37 cellular contexts compared by ENCODE assay signal in genomic region chr18:63637703-63638102, GRCh38. TPM values are rescaled to one million over a fixed set of nuclear protein-coding genes. Genes with fewer than 3 reads are reported as not detected.
"Had no signal": no experiment of that assay in that cellular context is flagged by ENCODE, and none has a peak within 500 bp of the region (broad histone marks: within the 10 kb centered on the region; RNA-seq: fewer than 3 reads in every experiment).

No MANE protein-coding gene starts in this region.

- H3K27ac Mint-ChIP-seq: activated B cell treated with CpG ODN at 0.5 μM for 24 hours; activated CD4-positive, alpha-beta memory T cell treated with anti-CD3 and anti-CD28 coated beads for 36 hours; activated CD4-positive, alpha-beta T cell treated with anti-CD3 and anti-CD28 coated beads, Interleukin-2, amount 10 ng/mL, durations not matched to agents 24 days and 14 days; activated CD8-positive, alpha-beta T cell treated with anti-CD3 and anti-CD28 coated beads for 36 hours; activated naive CD4-positive, alpha-beta T cell treated with anti-CD3 and anti-CD28 coated beads for 36 hours; activated naive CD4-positive, alpha-beta T cell treated with anti-CD3 and anti-CD28 coated beads, Interleukin-2, amount 50 U/mL, for 72 hours; activated naive CD8-positive, alpha-beta T cell treated with anti-CD3 and anti-CD28 coated beads for 36 hours; activated T-cell treated with anti-CD3 and anti-CD28 coated beads, Interleukin-2, amount 50 U/mL, for 72 hours; activated T-helper 1 cell treated with anti-CD3 and anti-CD28 coated beads, Interleukin-12 subunit alpha, Interleukin-12 subunit beta, Interleukin-2, Interleukin-4 antibody, amounts not matched to agents 30 ng/mL and 10 ng/mL and 1 ng/mL, durations not matched to agents 14 hours and 24 hours and 36 hours; activated T-helper 17 cell treated with anti-CD3 and anti-CD28 coated beads, Interleukin-2, amount 50 U/mL, for 72 hours; brain; T-helper 1 cell treated with Interleukin-12 subunit alpha and Interleukin-12 subunit beta and Interleukin-4 antibody, amounts not matched to agents 30 μg/mL and 1 μg/mL, for 36 hours; T-helper 2 cell treated with Interferon-gamma antibody and Interleukin-4, amounts not matched to agents 5 μg/mL and 100 μg/mL, for 36 hours had no signal

- H3K9me3 Mint-ChIP-seq: activated B cell treated with CpG ODN at 0.5 μM for 24 hours; activated CD4-positive, alpha-beta memory T cell treated with anti-CD3 and anti-CD28 coated beads for 36 hours; activated CD4-positive, alpha-beta T cell treated with anti-CD3 and anti-CD28 coated beads, Interleukin-2, amount 10 ng/mL, durations not matched to agents 24 days and 14 days; activated CD8-positive, alpha-beta T cell treated with anti-CD3 and anti-CD28 coated beads for 36 hours; activated naive CD4-positive, alpha-beta T cell treated with anti-CD3 and anti-CD28 coated beads for 36 hours; activated naive CD4-positive, alpha-beta T cell treated with anti-CD3 and anti-CD28 coated beads, Interleukin-2, amount 50 U/mL, for 72 hours; activated naive CD8-positive, alpha-beta T cell treated with anti-CD3 and anti-CD28 coated beads for 36 hours; activated T-cell treated with anti-CD3 and anti-CD28 coated beads, Interleukin-2, amount 50 U/mL, for 4 hours; activated T-cell treated with anti-CD3 and anti-CD28 coated beads, Interleukin-2, amount 50 U/mL, for 72 hours; activated T-helper 1 cell treated with anti-CD3 and anti-CD28 coated beads, Interleukin-12 subunit alpha, Interleukin-12 subunit beta, Interleukin-2, Interleukin-4 antibody, amounts not matched to agents 30 ng/mL and 10 ng/mL and 1 ng/mL, durations not matched to agents 14 hours and 24 hours and 36 hours; activated T-helper 17 cell treated with anti-CD3 and anti-CD28 coated beads, Interleukin-2, amount 50 U/mL, for 72 hours; brain; T-helper 1 cell treated with Interleukin-12 subunit alpha and Interleukin-12 subunit beta and Interleukin-4 antibody, amounts not matched to agents 30 μg/mL and 1 μg/mL, for 36 hours; T-helper 2 cell treated with Interferon-gamma antibody and Interleukin-4, amounts not matched to agents 5 μg/mL and 100 μg/mL, for 36 hours had no signal

- DNase-seq: activated B cell treated with CpG ODN at 0.5 μM for 24 hours; activated CD4-positive, alpha-beta memory T cell treated with anti-CD3 and anti-CD28 coated beads for 36 hours; activated CD4-positive, alpha-beta T cell treated with anti-CD3 and anti-CD28 coated beads for 4 hours; activated CD4-positive, alpha-beta T cell treated with anti-CD3 and anti-CD28 coated beads, Interleukin-2, amount 10 ng/mL, durations not matched to agents 24 days and 14 days; activated CD4-positive, alpha-beta T cell treated with anti-CD3 and anti-CD28 coated beads, Interleukin-2, amount 50 U/mL, for 1 hour; activated CD4-positive, alpha-beta T cell treated with anti-CD3 and anti-CD28 coated beads, Interleukin-2, amount 50 U/mL, for 4 hours; activated CD4-positive, CD25-positive, alpha-beta regulatory T cell treated with anti-CD3 and anti-CD28 coated beads, Interleukin-2, amount 50 U/mL, for 72 hours; activated CD8-positive, alpha-beta memory T cell treated with anti-CD3 and anti-CD28 coated beads, Interleukin-2, amount 50 U/mL, for 4 hours; activated CD8-positive, alpha-beta T cell treated with anti-CD3 and anti-CD28 coated beads for 36 hours; activated effector memory CD4-positive, alpha-beta T cell treated with anti-CD3 and anti-CD28 coated beads, Interleukin-2, amount 50 U/mL, for 16 hours; activated gamma-delta T cell treated with Interleukin-2 at 50 U/mL for 16 hours; activated naive CD4-positive, alpha-beta T cell; activated naive CD4-positive, alpha-beta T cell treated with anti-CD3 and anti-CD28 coated beads for 36 hours; activated naive CD4-positive, alpha-beta T cell treated with anti-CD3 and anti-CD28 coated beads, Interleukin-2, amount 50 U/mL, for 16 hours; activated naive CD8-positive, alpha-beta T cell treated with anti-CD3 and anti-CD28 coated beads for 36 hours; activated T-cell treated with anti-CD3 and anti-CD28 coated beads for 4 hours; activated T-cell treated with anti-CD3 and anti-CD28 coated beads, Interleukin-2, amount 50 U/mL, for 1 hour; activated T-cell treated with anti-CD3 and anti-CD28 coated beads, Interleukin-2, amount 50 U/mL, for 4 hours; activated T-cell treated with anti-CD3 and anti-CD28 coated beads, Interleukin-2, amount 50 U/mL, for 72 hours; adrenal gland; amniotic stem cell; aorta; central memory CD4-positive, alpha-beta T cell; T-helper 1 cell; T-helper 2 cell; T-helper 9 cell had no signal

- H3K36me3 Mint-ChIP-seq: activated CD4-positive, alpha-beta memory T cell treated with anti-CD3 and anti-CD28 coated beads for 36 hours; activated naive CD4-positive, alpha-beta T cell treated with anti-CD3 and anti-CD28 coated beads, Interleukin-2, amount 50 U/mL, for 72 hours; activated naive CD8-positive, alpha-beta T cell treated with anti-CD3 and anti-CD28 coated beads for 36 hours; brain had no signal

- ATAC-seq: activated CD8-positive, alpha-beta T cell treated with anti-CD3 and anti-CD28 coated beads for 36 hours; activated naive CD4-positive, alpha-beta T cell treated with anti-CD3 and anti-CD28 coated beads, Interleukin-2, amount 50 U/mL, for 72 hours; activated T-cell treated with anti-CD3 and anti-CD28 coated beads, Interleukin-2, amount 50 U/mL, for 4 hours; activated T-cell treated with anti-CD3 and anti-CD28 coated beads, Interleukin-2, amount 50 U/mL, for 72 hours; activated T-helper 17 cell treated with anti-CD3 and anti-CD28 coated beads, Interleukin-2, amount 50 U/mL, for 72 hours had no signal

- H3K36me3 ChIP-seq: adrenal gland had no signal

- H3K4me1 Mint-ChIP-seq: activated B cell treated with CpG ODN at 0.5 μM for 24 hours; activated CD4-positive, alpha-beta T cell treated with anti-CD3 and anti-CD28 coated beads, Interleukin-2, amount 10 ng/mL, durations not matched to agents 24 days and 14 days; activated naive CD8-positive, alpha-beta T cell treated with anti-CD3 and anti-CD28 coated beads for 36 hours; activated T-helper 17 cell treated with anti-CD3 and anti-CD28 coated beads, Interleukin-2, amount 50 U/mL, for 72 hours; brain had no signal

- H3K27me3 ChIP-seq: adrenal gland had no signal

- H3K27me3 Mint-ChIP-seq: activated CD4-positive, alpha-beta memory T cell treated with anti-CD3 and anti-CD28 coated beads for 36 hours; activated CD4-positive, alpha-beta T cell treated with anti-CD3 and anti-CD28 coated beads, Interleukin-2, amount 10 ng/mL, durations not matched to agents 24 days and 14 days; activated CD8-positive, alpha-beta T cell treated with anti-CD3 and anti-CD28 coated beads for 36 hours; activated naive CD8-positive, alpha-beta T cell treated with anti-CD3 and anti-CD28 coated beads for 36 hours; activated T-helper 17 cell treated with anti-CD3 and anti-CD28 coated beads, Interleukin-2, amount 50 U/mL, for 72 hours had no signal

- H3K27ac ChIP-seq: adrenal gland, VCaP had no signal

- H3K4me3 ChIP-seq: adrenal gland had no signal

- H3K4me1 ChIP-seq: adrenal gland had no signal

- FAIRE-seq: TTC549 had no signal

- H3K9me3 ChIP-seq: adrenal gland had no signal

- H3K4me3 Mint-ChIP-seq: activated B cell treated with CpG ODN at 0.5 μM for 24 hours; activated CD4-positive, alpha-beta memory T cell treated with anti-CD3 and anti-CD28 coated beads for 36 hours; activated CD4-positive, alpha-beta T cell treated with anti-CD3 and anti-CD28 coated beads, Interleukin-2, amount 10 ng/mL, durations not matched to agents 24 days and 14 days; activated CD8-positive, alpha-beta T cell treated with anti-CD3 and anti-CD28 coated beads for 36 hours; activated naive CD4-positive, alpha-beta T cell treated with anti-CD3 and anti-CD28 coated beads for 36 hours; activated naive CD8-positive, alpha-beta T cell treated with anti-CD3 and anti-CD28 coated beads for 36 hours; activated T-cell treated with anti-CD3 and anti-CD28 coated beads, Interleukin-2, amount 50 U/mL, for 4 hours; activated T-cell treated with anti-CD3 and anti-CD28 coated beads, Interleukin-2, amount 50 U/mL, for 72 hours; activated T-helper 1 cell treated with anti-CD3 and anti-CD28 coated beads, Interleukin-12 subunit alpha, Interleukin-12 subunit beta, Interleukin-2, Interleukin-4 antibody, amounts not matched to agents 30 ng/mL and 10 ng/mL and 1 ng/mL, durations not matched to agents 14 hours and 24 hours and 36 hours; activated T-helper 17 cell treated with anti-CD3 and anti-CD28 coated beads, Interleukin-2, amount 50 U/mL, for 72 hours; brain; T-helper 1 cell treated with Interleukin-12 subunit alpha and Interleukin-12 subunit beta and Interleukin-4 antibody, amounts not matched to agents 30 μg/mL and 1 μg/mL, for 36 hours; T-helper 2 cell treated with Interferon-gamma antibody and Interleukin-4, amounts not matched to agents 5 μg/mL and 100 μg/mL, for 36 hours had no signal

RNA-seq across cellular contexts. Expression of gene SERPINB4, which starts 6.4 kb away (rescaled TPM):
- total RNA-seq: activated B cell treated with CpG ODN at 0.5 μM for 24 hours; activated CD4-positive, alpha-beta memory T cell treated with anti-CD3 and anti-CD28 coated beads for 36 hours; activated CD4-positive, alpha-beta T cell treated with anti-CD3 and anti-CD28 coated beads, Interleukin-2, amount 10 ng/mL, durations not matched to agents 24 days and 14 days; activated CD8-positive, alpha-beta memory T cell treated with anti-CD3 and anti-CD28 coated beads for 36 hours; activated CD8-positive, alpha-beta T cell treated with anti-CD3 and anti-CD28 coated beads for 36 hours; activated naive CD4-positive, alpha-beta T cell treated with anti-CD3 and anti-CD28 coated beads for 36 hours; activated naive CD4-positive, alpha-beta T cell treated with anti-CD3 and anti-CD28 coated beads, Interleukin-2, amount 50 U/mL, for 72 hours; activated naive CD8-positive, alpha-beta T cell treated with anti-CD3 and anti-CD28 coated beads for 36 hours; activated T-cell treated with anti-CD3 and anti-CD28 coated beads, Interleukin-2, amount 50 U/mL, for 4 hours; activated T-cell treated with anti-CD3 and anti-CD28 coated beads, Interleukin-2, amount 50 U/mL, for 72 hours; activated T-helper 1 cell treated with anti-CD3 and anti-CD28 coated beads, Interleukin-12 subunit alpha, Interleukin-12 subunit beta, Interleukin-2, Interleukin-4 antibody, amounts not matched to agents 30 ng/mL and 10 ng/mL and 1 ng/mL, durations not matched to agents 14 hours and 24 hours and 36 hours; activated T-helper 17 cell treated with anti-CD3 and anti-CD28 coated beads, Interleukin-2, amount 50 U/mL, for 72 hours; adrenal gland; aorta; cardiac septum; cerebellum had no signal
- polyA plus RNA-seq: adrenal gland had no signal

RNA-seq across cellular contexts. Expression of gene SERPINB3, which starts 24.0 kb away (rescaled TPM):
- total RNA-seq: activated B cell treated with CpG ODN at 0.5 μM for 24 hours; activated CD4-positive, alpha-beta memory T cell treated with anti-CD3 and anti-CD28 coated beads for 36 hours; activated CD4-positive, alpha-beta T cell treated with anti-CD3 and anti-CD28 coated beads, Interleukin-2, amount 10 ng/mL, durations not matched to agents 24 days and 14 days; activated CD8-positive, alpha-beta memory T cell treated with anti-CD3 and anti-CD28 coated beads for 36 hours; activated CD8-positive, alpha-beta T cell treated with anti-CD3 and anti-CD28 coated beads for 36 hours; activated naive CD4-positive, alpha-beta T cell treated with anti-CD3 and anti-CD28 coated beads for 36 hours; activated naive CD4-positive, alpha-beta T cell treated with anti-CD3 and anti-CD28 coated beads, Interleukin-2, amount 50 U/mL, for 72 hours; activated naive CD8-positive, alpha-beta T cell treated with anti-CD3 and anti-CD28 coated beads for 36 hours; activated T-cell treated with anti-CD3 and anti-CD28 coated beads, Interleukin-2, amount 50 U/mL, for 4 hours; activated T-cell treated with anti-CD3 and anti-CD28 coated beads, Interleukin-2, amount 50 U/mL, for 72 hours; activated T-helper 1 cell treated with anti-CD3 and anti-CD28 coated beads, Interleukin-12 subunit alpha, Interleukin-12 subunit beta, Interleukin-2, Interleukin-4 antibody, amounts not matched to agents 30 ng/mL and 10 ng/mL and 1 ng/mL, durations not matched to agents 14 hours and 24 hours and 36 hours; activated T-helper 17 cell treated with anti-CD3 and anti-CD28 coated beads, Interleukin-2, amount 50 U/mL, for 72 hours; adrenal gland; aorta; cardiac septum; cerebellum had no signal

RNA-seq across cellular contexts. Expression of gene SERPINB13, which starts 50.6 kb away (rescaled TPM):
- total RNA-seq: activated B cell treated with CpG ODN at 0.5 μM for 24 hours; activated CD4-positive, alpha-beta memory T cell treated with anti-CD3 and anti-CD28 coated beads for 36 hours; activated CD4-positive, alpha-beta T cell treated with anti-CD3 and anti-CD28 coated beads, Interleukin-2, amount 10 ng/mL, durations not matched to agents 24 days and 14 days; activated CD8-positive, alpha-beta memory T cell treated with anti-CD3 and anti-CD28 coated beads for 36 hours; activated CD8-positive, alpha-beta T cell treated with anti-CD3 and anti-CD28 coated beads for 36 hours; activated naive CD4-positive, alpha-beta T cell treated with anti-CD3 and anti-CD28 coated beads for 36 hours; activated naive CD4-positive, alpha-beta T cell treated with anti-CD3 and anti-CD28 coated beads, Interleukin-2, amount 50 U/mL, for 72 hours; activated naive CD8-positive, alpha-beta T cell treated with anti-CD3 and anti-CD28 coated beads for 36 hours; activated T-cell treated with anti-CD3 and anti-CD28 coated beads, Interleukin-2, amount 50 U/mL, for 4 hours; activated T-cell treated with anti-CD3 and anti-CD28 coated beads, Interleukin-2, amount 50 U/mL, for 72 hours; activated T-helper 1 cell treated with anti-CD3 and anti-CD28 coated beads, Interleukin-12 subunit alpha, Interleukin-12 subunit beta, Interleukin-2, Interleukin-4 antibody, amounts not matched to agents 30 ng/mL and 10 ng/mL and 1 ng/mL, durations not matched to agents 14 hours and 24 hours and 36 hours; activated T-helper 17 cell treated with anti-CD3 and anti-CD28 coated beads, Interleukin-2, amount 50 U/mL, for 72 hours; adrenal gland; aorta; cardiac septum; cerebellum had no signal
